Comparison of ENCODE assay signal across 1 cellular context in the genomic region with DNA sequence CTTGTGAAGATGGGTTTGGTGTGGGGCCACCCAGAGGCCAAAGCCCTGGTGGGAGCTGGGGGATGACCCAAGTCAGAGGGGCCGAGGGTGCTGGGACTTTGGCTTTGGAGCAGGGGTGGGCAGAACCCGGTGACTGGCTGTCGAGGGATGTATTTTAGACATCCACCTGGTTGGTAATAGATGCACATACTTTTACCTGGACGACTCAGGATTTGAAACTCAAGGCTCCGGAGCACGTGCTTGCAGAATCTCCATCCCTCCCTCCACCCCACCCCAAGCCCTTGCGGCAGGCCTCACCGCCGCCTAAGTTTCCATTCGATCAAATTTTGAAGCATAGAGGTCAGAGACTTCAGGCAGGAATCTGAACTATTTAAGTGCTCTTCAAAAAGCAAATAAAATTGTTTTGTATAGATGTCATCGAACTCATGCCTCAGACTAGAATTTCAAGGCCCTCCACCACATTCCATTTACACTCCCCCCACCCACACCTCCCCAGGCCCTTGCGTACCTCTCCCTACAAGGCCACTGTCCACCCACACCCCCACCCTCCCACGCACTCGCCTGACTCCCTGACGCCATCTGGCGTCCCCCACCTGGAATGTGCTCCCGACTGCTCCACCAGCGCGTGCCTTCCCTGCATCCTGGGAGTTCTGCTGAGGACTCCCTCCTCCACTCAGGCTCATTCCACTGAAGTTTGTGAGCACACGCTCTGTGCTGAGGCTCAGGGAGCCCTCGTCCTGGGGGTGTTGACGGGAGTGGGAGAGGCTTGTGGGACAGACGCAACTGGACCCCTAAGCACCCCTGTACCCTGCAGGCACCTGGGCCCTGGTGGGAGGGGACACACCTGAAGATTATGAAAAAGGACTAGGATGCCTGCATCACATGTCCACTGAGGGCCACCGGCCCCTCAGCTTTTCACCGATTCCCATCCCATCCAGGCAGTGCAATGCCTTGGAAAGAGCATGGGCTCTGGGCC.
TF ChIP-seq lines count a peak whose summit lies in the region.

No MANE protein-coding gene starts in this region.

TF ChIP-seq in HepG2, 621 proteins besides CTCF, POLR2A, EP300 and RAD21 (continued from another document and continues in another):
- TF ChIP-seq, protein P1, sequence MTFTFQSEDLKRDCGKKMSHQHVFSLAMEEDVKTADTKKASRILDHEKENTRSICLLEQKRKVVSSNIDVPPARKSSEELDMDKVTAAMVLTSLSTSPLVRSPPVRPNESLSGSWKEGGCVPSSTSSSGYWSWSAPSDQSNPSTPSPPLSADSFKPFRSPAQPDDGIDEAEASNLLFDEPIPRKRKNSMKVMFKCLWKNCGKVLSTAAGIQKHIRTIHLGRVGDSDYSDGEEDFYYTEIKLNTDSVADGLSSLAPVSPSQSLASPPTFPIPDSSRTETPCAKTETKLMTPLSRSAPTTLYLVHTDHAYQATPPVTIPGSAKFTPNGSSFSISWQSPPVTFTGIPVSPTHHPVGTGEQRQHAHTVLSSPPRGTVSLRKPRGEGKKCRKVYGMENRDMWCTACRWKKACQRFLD (CRISPR knock-in tag; IDR thresholded peaks at IDR 0.05; ENCODE audit: borderline replicate concordance), result no peak
- TF ChIP-seq ZBTB21 (CRISPR knock-in tag; IDR thresholded peaks at IDR 0.05) (no peak), RBAK (CRISPR knock-in tag; IDR thresholded peaks at IDR 0.05) (no peak), ZNF138 (CRISPR knock-in tag; IDR thresholded peaks at IDR 0.05; ENCODE audit: low read depth) (no peak), BRCA1 (CRISPR knock-in tag; IDR thresholded peaks at IDR 0.05) (no peak), ZC3H13 (CRISPR knock-in tag; IDR thresholded peaks at IDR 0.05) (no peak), AHR (CRISPR knock-in tag; IDR thresholded peaks at IDR 0.05) (no peak), ZBTB3 (CRISPR knock-in tag; IDR thresholded peaks at IDR 0.05; ENCODE audit: borderline replicate concordance, low read depth) (no peak), ZNF629 (CRISPR knock-in tag; conservative IDR thresholded peaks at IDR 0.05) (no peak), ZNF230 (CRISPR knock-in tag; IDR thresholded peaks at IDR 0.05) (no peak), HOXA7 (CRISPR knock-in tag; IDR thresholded peaks at IDR 0.05) (no peak), RARG (CRISPR knock-in tag; IDR thresholded peaks at IDR 0.05; ENCODE audit: low read depth) (no peak), CEBPB (IDR thresholded peaks at IDR 0.05; ENCODE audit: borderline replicate concordance, low read depth, low read length) (no peak), ZNF879 (CRISPR knock-in tag; IDR thresholded peaks at IDR 0.05) (no peak), ZNF441 (CRISPR knock-in tag; IDR thresholded peaks at IDR 0.05; ENCODE audit: borderline replicate concordance) (no peak), ZNF251 (CRISPR knock-in tag; IDR thresholded peaks at IDR 0.05) (no peak), FLYWCH1 (CRISPR knock-in tag; IDR thresholded peaks at IDR 0.05) (no peak), BCL6 (CRISPR knock-in tag; IDR thresholded peaks at IDR 0.05) (peak; percentile 35), ETV6 (CRISPR knock-in tag; conservative IDR thresholded peaks at IDR 0.05) (no peak), ISX (CRISPR knock-in tag; conservative IDR thresholded peaks at IDR 0.05) (no peak), FOXA1 (IDR thresholded peaks at IDR 0.05) (no peak), FOXA1 (CRISPR knock-in tag; IDR thresholded peaks at IDR 0.05) (no peak), ZBTB1 (CRISPR knock-in tag; IDR thresholded peaks at IDR 0.05; ENCODE audit: borderline replicate concordance) (no peak), ZNF44 (CRISPR knock-in tag; IDR thresholded peaks at IDR 0.05) (0 out of 2 replicates have a peak, but pooled peaks have one; percentile 7), ESRRA (CRISPR knock-in tag; IDR thresholded peaks at IDR 0.05; ENCODE audit: low read depth) (no peak), MXI1 (IDR thresholded peaks at IDR 0.05; ENCODE audit: borderline replicate concordance, low read depth, low read length) (no peak; the same call in 2 of the 3 replicates), NKX3-1 (CRISPR knock-in tag; IDR thresholded peaks at IDR 0.05) (no peak), HIVEP1 (CRISPR knock-in tag; IDR thresholded peaks at IDR 0.05) (no peak; the same call in 1 of the 2 replicates)
- TF ChIP-seq, protein P2, sequence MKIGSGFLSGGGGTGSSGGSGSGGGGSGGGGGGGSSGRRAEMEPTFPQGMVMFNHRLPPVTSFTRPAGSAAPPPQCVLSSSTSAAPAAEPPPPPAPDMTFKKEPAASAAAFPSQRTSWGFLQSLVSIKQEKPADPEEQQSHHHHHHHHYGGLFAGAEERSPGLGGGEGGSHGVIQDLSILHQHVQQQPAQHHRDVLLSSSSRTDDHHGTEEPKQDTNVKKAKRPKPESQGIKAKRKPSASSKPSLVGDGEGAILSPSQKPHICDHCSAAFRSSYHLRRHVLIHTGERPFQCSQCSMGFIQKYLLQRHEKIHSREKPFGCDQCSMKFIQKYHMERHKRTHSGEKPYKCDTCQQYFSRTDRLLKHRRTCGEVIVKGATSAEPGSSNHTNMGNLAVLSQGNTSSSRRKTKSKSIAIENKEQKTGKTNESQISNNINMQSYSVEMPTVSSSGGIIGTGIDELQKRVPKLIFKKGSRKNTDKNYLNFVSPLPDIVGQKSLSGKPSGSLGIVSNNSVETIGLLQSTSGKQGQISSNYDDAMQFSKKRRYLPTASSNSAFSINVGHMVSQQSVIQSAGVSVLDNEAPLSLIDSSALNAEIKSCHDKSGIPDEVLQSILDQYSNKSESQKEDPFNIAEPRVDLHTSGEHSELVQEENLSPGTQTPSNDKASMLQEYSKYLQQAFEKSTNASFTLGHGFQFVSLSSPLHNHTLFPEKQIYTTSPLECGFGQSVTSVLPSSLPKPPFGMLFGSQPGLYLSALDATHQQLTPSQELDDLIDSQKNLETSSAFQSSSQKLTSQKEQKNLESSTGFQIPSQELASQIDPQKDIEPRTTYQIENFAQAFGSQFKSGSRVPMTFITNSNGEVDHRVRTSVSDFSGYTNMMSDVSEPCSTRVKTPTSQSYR (CRISPR knock-in tag; IDR thresholded peaks at IDR 0.05; ENCODE audit: borderline replicate concordance), result peak; percentile 34; the same call in 1 of the 2 replicates
- TF ChIP-seq, protein P3, sequence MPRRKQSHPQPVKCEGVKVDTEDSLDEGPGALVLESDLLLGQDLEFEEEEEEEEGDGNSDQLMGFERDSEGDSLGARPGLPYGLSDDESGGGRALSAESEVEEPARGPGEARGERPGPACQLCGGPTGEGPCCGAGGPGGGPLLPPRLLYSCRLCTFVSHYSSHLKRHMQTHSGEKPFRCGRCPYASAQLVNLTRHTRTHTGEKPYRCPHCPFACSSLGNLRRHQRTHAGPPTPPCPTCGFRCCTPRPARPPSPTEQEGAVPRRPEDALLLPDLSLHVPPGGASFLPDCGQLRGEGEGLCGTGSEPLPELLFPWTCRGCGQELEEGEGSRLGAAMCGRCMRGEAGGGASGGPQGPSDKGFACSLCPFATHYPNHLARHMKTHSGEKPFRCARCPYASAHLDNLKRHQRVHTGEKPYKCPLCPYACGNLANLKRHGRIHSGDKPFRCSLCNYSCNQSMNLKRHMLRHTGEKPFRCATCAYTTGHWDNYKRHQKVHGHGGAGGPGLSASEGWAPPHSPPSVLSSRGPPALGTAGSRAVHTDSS (CRISPR knock-in tag; conservative IDR thresholded peaks at IDR 0.05), result no peak
- TF ChIP-seq, protein P4, sequence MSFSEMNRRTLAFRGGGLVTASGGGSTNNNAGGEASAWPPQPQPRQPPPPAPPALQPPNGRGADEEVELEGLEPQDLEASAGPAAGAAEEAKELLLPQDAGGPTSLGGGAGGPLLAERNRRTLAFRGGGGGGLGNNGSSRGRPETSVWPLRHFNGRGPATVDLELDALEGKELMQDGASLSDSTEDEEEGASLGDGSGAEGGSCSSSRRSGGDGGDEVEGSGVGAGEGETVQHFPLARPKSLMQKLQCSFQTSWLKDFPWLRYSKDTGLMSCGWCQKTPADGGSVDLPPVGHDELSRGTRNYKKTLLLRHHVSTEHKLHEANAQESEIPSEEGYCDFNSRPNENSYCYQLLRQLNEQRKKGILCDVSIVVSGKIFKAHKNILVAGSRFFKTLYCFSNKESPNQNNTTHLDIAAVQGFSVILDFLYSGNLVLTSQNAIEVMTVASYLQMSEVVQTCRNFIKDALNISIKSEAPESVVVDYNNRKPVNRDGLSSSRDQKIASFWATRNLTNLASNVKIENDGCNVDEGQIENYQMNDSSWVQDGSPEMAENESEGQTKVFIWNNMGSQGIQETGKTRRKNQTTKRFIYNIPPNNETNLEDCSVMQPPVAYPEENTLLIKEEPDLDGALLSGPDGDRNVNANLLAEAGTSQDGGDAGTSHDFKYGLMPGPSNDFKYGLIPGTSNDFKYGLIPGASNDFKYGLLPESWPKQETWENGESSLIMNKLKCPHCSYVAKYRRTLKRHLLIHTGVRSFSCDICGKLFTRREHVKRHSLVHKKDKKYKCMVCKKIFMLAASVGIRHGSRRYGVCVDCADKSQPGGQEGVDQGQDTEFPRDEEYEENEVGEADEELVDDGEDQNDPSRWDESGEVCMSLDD (CRISPR knock-in tag; IDR thresholded peaks at IDR 0.05; ENCODE audit: borderline replicate concordance), result no peak
- TF ChIP-seq, protein P5, sequence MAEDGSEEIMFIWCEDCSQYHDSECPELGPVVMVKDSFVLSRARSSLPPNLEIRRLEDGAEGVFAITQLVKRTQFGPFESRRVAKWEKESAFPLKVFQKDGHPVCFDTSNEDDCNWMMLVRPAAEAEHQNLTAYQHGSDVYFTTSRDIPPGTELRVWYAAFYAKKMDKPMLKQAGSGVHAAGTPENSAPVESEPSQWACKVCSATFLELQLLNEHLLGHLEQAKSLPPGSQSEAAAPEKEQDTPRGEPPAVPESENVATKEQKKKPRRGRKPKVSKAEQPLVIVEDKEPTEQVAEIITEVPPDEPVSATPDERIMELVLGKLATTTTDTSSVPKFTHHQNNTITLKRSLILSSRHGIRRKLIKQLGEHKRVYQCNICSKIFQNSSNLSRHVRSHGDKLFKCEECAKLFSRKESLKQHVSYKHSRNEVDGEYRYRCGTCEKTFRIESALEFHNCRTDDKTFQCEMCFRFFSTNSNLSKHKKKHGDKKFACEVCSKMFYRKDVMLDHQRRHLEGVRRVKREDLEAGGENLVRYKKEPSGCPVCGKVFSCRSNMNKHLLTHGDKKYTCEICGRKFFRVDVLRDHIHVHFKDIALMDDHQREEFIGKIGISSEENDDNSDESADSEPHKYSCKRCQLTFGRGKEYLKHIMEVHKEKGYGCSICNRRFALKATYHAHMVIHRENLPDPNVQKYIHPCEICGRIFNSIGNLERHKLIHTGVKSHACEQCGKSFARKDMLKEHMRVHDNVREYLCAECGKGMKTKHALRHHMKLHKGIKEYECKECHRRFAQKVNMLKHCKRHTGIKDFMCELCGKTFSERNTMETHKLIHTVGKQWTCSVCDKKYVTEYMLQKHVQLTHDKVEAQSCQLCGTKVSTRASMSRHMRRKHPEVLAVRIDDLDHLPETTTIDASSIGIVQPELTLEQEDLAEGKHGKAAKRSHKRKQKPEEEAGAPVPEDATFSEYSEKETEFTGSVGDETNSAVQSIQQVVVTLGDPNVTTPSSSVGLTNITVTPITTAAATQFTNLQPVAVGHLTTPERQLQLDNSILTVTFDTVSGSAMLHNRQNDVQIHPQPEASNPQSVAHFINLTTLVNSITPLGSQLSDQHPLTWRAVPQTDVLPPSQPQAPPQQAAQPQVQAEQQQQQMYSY (CRISPR knock-in tag; IDR thresholded peaks at IDR 0.05), result no peak
- TF ChIP-seq, protein P6, sequence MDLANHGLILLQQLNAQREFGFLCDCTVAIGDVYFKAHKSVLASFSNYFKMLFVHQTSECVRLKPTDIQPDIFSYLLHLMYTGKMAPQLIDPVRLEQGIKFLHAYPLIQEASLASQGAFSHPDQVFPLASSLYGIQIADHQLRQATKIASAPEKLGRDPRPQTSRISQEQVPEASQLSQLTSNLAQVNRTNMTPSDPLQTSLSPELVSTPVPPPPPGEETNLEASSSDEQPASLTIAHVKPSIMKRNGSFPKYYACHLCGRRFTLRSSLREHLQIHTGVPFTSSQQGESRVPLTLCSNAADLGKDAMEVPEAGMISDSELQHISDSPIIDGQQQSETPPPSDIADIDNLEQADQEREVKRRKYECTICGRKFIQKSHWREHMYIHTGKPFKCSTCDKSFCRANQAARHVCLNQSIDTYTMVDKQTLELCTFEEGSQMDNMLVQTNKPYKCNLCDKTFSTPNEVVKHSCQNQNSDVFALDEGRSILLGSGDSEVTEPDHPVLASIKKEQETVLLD (CRISPR knock-in tag; IDR thresholded peaks at IDR 0.05; ENCODE audit: low read depth), result no peak
- TF ChIP-seq, protein P7, sequence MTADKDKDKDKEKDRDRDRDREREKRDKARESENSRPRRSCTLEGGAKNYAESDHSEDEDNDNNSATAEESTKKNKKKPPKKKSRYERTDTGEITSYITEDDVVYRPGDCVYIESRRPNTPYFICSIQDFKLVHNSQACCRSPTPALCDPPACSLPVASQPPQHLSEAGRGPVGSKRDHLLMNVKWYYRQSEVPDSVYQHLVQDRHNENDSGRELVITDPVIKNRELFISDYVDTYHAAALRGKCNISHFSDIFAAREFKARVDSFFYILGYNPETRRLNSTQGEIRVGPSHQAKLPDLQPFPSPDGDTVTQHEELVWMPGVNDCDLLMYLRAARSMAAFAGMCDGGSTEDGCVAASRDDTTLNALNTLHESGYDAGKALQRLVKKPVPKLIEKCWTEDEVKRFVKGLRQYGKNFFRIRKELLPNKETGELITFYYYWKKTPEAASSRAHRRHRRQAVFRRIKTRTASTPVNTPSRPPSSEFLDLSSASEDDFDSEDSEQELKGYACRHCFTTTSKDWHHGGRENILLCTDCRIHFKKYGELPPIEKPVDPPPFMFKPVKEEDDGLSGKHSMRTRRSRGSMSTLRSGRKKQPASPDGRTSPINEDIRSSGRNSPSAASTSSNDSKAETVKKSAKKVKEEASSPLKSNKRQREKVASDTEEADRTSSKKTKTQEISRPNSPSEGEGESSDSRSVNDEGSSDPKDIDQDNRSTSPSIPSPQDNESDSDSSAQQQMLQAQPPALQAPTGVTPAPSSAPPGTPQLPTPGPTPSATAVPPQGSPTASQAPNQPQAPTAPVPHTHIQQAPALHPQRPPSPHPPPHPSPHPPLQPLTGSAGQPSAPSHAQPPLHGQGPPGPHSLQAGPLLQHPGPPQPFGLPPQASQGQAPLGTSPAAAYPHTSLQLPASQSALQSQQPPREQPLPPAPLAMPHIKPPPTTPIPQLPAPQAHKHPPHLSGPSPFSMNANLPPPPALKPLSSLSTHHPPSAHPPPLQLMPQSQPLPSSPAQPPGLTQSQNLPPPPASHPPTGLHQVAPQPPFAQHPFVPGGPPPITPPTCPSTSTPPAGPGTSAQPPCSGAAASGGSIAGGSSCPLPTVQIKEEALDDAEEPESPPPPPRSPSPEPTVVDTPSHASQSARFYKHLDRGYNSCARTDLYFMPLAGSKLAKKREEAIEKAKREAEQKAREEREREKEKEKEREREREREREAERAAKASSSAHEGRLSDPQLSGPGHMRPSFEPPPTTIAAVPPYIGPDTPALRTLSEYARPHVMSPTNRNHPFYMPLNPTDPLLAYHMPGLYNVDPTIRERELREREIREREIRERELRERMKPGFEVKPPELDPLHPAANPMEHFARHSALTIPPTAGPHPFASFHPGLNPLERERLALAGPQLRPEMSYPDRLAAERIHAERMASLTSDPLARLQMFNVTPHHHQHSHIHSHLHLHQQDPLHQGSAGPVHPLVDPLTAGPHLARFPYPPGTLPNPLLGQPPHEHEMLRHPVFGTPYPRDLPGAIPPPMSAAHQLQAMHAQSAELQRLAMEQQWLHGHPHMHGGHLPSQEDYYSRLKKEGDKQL (CRISPR knock-in tag; IDR thresholded peaks at IDR 0.05; ENCODE audit: low read depth), result no peak
